Comparison of ENCODE assay signal across 35 cellular contexts in genomic region chr7:71990138-71990462, GRCh38.
"Had no signal": no experiment of that assay in that cellular context is flagged by ENCODE, and none has a peak within 500 bp of the region (broad histone marks: within the 10 kb centered on the region; RNA-seq: fewer than 3 reads in every experiment).

No MANE protein-coding gene starts in this region.

- H3K27ac ChIP-seq: KMS-11 had no signal

- H3K9ac ChIP-seq: KMS-11 had no signal

- H3K4me3 ChIP-seq: MG63 had no signal

- H3K36me3 ChIP-seq: MG63 had no signal

- H3K9me3 ChIP-seq: MG63 had no signal

- DNase-seq: Karpas-422, Kasumi-1, KG1, MG63, MM.1S, MV-4-11, NCI-H1048, NCI-H1092, NCI-H1092 treated with DMSO at 0.1 percent for 48 hours, NCI-H1105, NCI-H1105 treated with DMSO at 0.1 percent for 48 hours, NCI-H1417, NCI-H1417 treated with DMSO at 0.1 percent for 48 hours, NCI-H1436, NCI-H1436 treated with DMSO at 0.1 percent for 48 hours, NCI-H146, NCI-H1694, NCI-H1694 treated with DMSO at 0.1 percent for 48 hours, NCI-H187, NCI-H187 treated with DMSO at 0.1 percent for 48 hours, NCI-H1930, NCI-H2029, NCI-H2029 treated with DMSO at 0.1 percent for 48 hours, NCI-H2081, NCI-H2081 treated with DMSO at 0.1 percent for 48 hours, NCI-H2107, NCI-H2171, NCI-H2171 treated with DMSO at 0.1 percent for 48 hours, NCI-H2227 treated with DMSO at 0.1 percent for 48 hours, NCI-H226, NCI-H345, NCI-H446, NCI-H446 treated with DMSO at 0.1 percent for 48 hours, NCI-H510A had no signal

- H3K4me2 ChIP-seq: KMS-11 had no signal

- H3K27me3 ChIP-seq: MG63 had no signal
